18 cellular contexts compared by ENCODE assay signal in the genomic region with DNA sequence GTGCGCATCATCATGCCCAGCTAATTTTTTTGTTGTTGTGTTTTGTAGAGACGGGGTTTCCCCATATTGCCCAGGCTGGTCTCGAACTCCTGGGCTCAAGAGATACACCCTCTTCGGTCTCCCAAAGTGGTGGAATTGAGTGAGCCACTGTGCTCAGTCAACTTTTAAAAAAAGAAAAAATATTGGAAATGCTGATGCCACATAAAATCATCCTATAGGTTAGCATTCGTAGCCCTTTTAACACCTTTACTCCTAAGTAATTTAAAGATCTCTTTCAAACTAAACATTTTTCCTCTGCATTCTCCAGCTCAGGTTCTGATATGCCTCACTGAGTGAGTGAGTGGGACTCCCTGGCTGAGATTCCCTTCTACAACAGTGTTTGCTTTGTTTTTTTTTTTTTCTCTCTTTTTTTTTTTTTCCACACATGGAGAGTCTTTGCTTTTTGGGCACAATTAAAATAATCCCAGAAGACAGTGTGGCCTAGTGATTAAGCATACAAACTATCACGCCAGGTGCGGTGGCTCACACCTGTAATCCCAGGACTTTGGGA.
A peak's percentile ranks its signal among the peaks of the same experiment; 100 is the strongest.
DNase-seq lines count a peak whose midpoint lies in the region; ATAC-seq, FAIRE-seq and TF ChIP-seq lines count a peak whose summit lies in the region.
"Had no signal": no experiment of that assay in that cellular context is flagged by ENCODE, and none has a peak within 500 bp of the region (broad histone marks: within the 10 kb centered on the region; RNA-seq: fewer than 3 reads in every experiment).

No MANE protein-coding gene starts in this region.

- H3K4me1 ChIP-seq in A549: peaks cover 18% of the 10 kb centered on the region
- H3K4me1 ChIP-seq in adrenal gland (replicated peaks in 1 of 2): peaks cover 15 to 23% of the 10 kb centered on the region in 2 donors
- no peaks in the 10 kb centered on the region for H3K4me1 ChIP-seq in colonic mucosa
- H3K4me1 ChIP-seq: BLaER1 had no signal

- H3K27ac Mint-ChIP-seq in stimulated activated naive B cell treated with anti-CD40 and anti-IgM and Interleukin-4, amounts not matched to agents 10 μg/mL and 1 μg/mL and 100 μg/mL, for 72 hours: peak overlapping the region; percentile 85
- H3K27ac Mint-ChIP-seq: CD14-positive monocyte; CD4-positive, alpha-beta memory T cell; GM23338; IgD-negative memory B cell had no signal

- H3K36me3 Mint-ChIP-seq in stimulated activated naive B cell treated with anti-CD40 and anti-IgM and Interleukin-4, amounts not matched to agents 10 μg/mL and 1 μg/mL and 100 μg/mL, for 72 hours: peaks cover 19 to 29% of the 10 kb centered on the region in 2 donors

- DNase-seq in DMS53 (lab: John Stamatoyannopoulos, UW) (peak; percentile 24), DMS53 treated with DMSO at 0.1 percent for 48 hours (lab: John Stamatoyannopoulos, UW; ENCODE audit: unreplicated experiment) (no peak), A549 (ENCODE audit: low read depth in 1 of 2, low spot score in 1 of 2) (no peak), adrenal gland (no peak), colonic mucosa (no peak), coronary artery (ENCODE audit: low spot score) (no peak)
- no peak for DNase-seq in stimulated activated naive B cell treated with anti-CD40 and anti-IgM and Interleukin-4, amounts not matched to agents 10 μg/mL and 1 μg/mL and 100 μg/mL, for 72 hours
- DNase-seq: CD4-positive, alpha-beta memory T cell; DMS153; GDM1; HCEC 1CT had no signal

- FAIRE-seq in A549 (lab: Jason Lieb, UNC): no peak
- FAIRE-seq: H54, HTR-8/SVneo had no signal

- POLR2A ChIA-PET in A549 (lab: Yijun Ruan, JAX): no interaction called here

- H3K9me3 ChIP-seq in A549 (peaks cover 6% of the 10 kb centered on the region; the same call in 1 of the 3 replicates), adrenal gland (replicated peaks in 1 of 3) (no peaks in the 10 kb centered on the region), colonic mucosa (no peaks in the 10 kb centered on the region)

- no peak overlapping the region for H3K4me2 ChIP-seq in A549
- H3K4me2 ChIP-seq: BLaER1, GM23338 had no signal

- WGBS in A549 (ENCODE audit: missing lambda C conversion rate): 90% methylated on average over 7 of the region's 7 CpGs
- 96 to 98% (median 98%) methylated on average over 7 of the region's 7 CpGs for WGBS in adrenal gland, 4 donors

- H3K9ac ChIP-seq in colonic mucosa (ENCODE audit: low read depth in 2 of 2, low read length in 2 of 2): no peak overlapping the region
- H3K9ac ChIP-seq: BLaER1 had no signal

- TF ChIP-seq POLR2A in A549 (IDR thresholded peaks at IDR 0.05; ENCODE audit: low read length) (no peak), adrenal gland (IDR thresholded peaks at IDR 0.05) (no peak)

- H3K4me3 Mint-ChIP-seq in stimulated activated naive B cell treated with anti-CD40 and anti-IgM and Interleukin-4, amounts not matched to agents 10 μg/mL and 1 μg/mL and 100 μg/mL, for 72 hours: no peak overlapping the region
- H3K4me3 Mint-ChIP-seq: CD14-positive monocyte; CD4-positive, alpha-beta memory T cell; GM23338; IgD-negative memory B cell had no signal

- H3K4me3 ChIP-seq in A549: no peak overlapping the region
- no peak overlapping the region for H3K4me3 ChIP-seq in adrenal gland
- H3K4me3 ChIP-seq in colonic mucosa: no peak overlapping the region
- H3K4me3 ChIP-seq in coronary artery: no peak overlapping the region
- H3K4me3 ChIP-seq: BLaER1, GM23338 had no signal

- no peak for ATAC-seq in A549
- no peak for ATAC-seq in stimulated activated naive B cell treated with anti-CD40 and anti-IgM and Interleukin-4, amounts not matched to agents 10 μg/mL and 1 μg/mL and 100 μg/mL, for 72 hours (replicated peaks)
- ATAC-seq: GM23338 had no signal

- no peaks in the 10 kb centered on the region for H3K9me3 Mint-ChIP-seq in stimulated activated naive B cell treated with anti-CD40 and anti-IgM and Interleukin-4, amounts not matched to agents 10 μg/mL and 1 μg/mL and 100 μg/mL, for 72 hours

- CTCF ChIA-PET in A549 (lab: Yijun Ruan, JAX): interaction anchor here (0.8 to 3.4 kb wide), 2 partner anchors 23 to 58 kb away, joined by 4 to 13 read pairs; no protein-coding TSS in a partner anchor

- no peaks in the 10 kb centered on the region for H3K27me3 Mint-ChIP-seq in stimulated activated naive B cell treated with anti-CD40 and anti-IgM and Interleukin-4, amounts not matched to agents 10 μg/mL and 1 μg/mL and 100 μg/mL, for 72 hours
- H3K27me3 Mint-ChIP-seq: CD4-positive, alpha-beta memory T cell; IgD-negative memory B cell had no signal

- no peak for TF ChIP-seq EP300 in A549 (IDR thresholded peaks at IDR 0.05)

- H3K27ac ChIP-seq in A549 (no peak overlapping the region), adrenal gland (peak overlapping the region in 3 of 5 donors; percentile 4 to 45 (median 29)), colonic mucosa (no peak overlapping the region), coronary artery (no peak overlapping the region)
- H3K27ac ChIP-seq: 22Rv1, BLaER1 had no signal

- H3K27me3 ChIP-seq in adrenal gland (no peaks in the 10 kb centered on the region), colonic mucosa (no peaks in the 10 kb centered on the region)
- H3K27me3 ChIP-seq: BLaER1 had no signal

- intact Hi-C loops in adrenal gland (cut with DNase I): no loop called here
- intact Hi-C loops in colonic mucosa (cut with DNase I): no loop called here

- H3K36me3 ChIP-seq in adrenal gland (replicated peaks in 1 of 2) (no peaks in the 10 kb centered on the region), colonic mucosa (no peaks in the 10 kb centered on the region)

- peaks cover 3% of the 10 kb centered on the region in 2 donors for H3K4me1 Mint-ChIP-seq in stimulated activated naive B cell treated with anti-CD40 and anti-IgM and Interleukin-4, amounts not matched to agents 10 μg/mL and 1 μg/mL and 100 μg/mL, for 72 hours
- H3K4me1 Mint-ChIP-seq: CD14-positive monocyte had no signal

- TF ChIP-seq RAD21 in A549 (conservative IDR thresholded peaks at IDR 0.05 in 1 of 2, IDR thresholded peaks at IDR 0.05 in 1 of 2): no peak

- TF ChIP-seq CTCF in A549 (IDR thresholded peaks at IDR 0.05): no peak
- no peak for TF ChIP-seq CTCF in adrenal gland (IDR thresholded peaks at IDR 0.05)
- TF ChIP-seq CTCF in colonic mucosa (IDR thresholded peaks at IDR 0.05): no peak
- TF ChIP-seq CTCF in coronary artery (IDR thresholded peaks at IDR 0.05): no peak

TF ChIP-seq in A549, 52 proteins besides CTCF, POLR2A, EP300 and RAD21:
- TF ChIP-seq HOXB5 (CRISPR knock-in tag; IDR thresholded peaks at IDR 0.05) (no peak), MAFK (IDR thresholded peaks at IDR 0.05; ENCODE audit: partially characterized antibody) (peak; percentile 59)

Comparison
In these comparisons a context has a peak if more than half of its experiments do, and no peak if none do; other contexts are left out.
1. H3K27ac ChIP-seq: peak in adrenal gland (3 of 5); none in A549 (0 of 2), colonic mucosa (single experiment) and coronary artery (0 of 2).